ENCODE assay signal across 1 cellular context in the genomic region with DNA sequence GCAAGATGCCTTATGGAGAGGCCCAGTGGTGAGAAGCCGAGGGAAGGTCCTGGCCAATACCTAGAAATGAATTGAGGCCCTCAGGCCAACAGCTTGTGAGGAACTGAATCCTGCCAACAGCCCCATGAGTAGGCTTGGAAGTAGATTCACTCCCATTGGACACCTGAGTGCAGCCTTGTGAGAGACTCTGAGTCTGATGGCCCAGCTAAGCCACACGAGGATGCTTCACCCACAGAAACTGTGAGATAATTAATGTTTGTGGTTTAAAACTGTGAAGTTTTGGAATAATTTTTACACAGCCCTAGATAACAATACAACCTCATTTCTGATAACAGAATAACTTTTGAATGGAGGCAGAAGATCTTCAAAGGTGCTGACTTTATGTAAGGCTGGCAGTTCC.
TF ChIP-seq lines count a peak whose summit lies in the region.

No MANE protein-coding gene starts in this region.

TF ChIP-seq in GM12878, 131 proteins besides CTCF, POLR2A, EP300 and RAD21 (continued from another document):
- no peak for TF ChIP-seq USF2 (IDR thresholded peaks at IDR 0.05; ENCODE audit: borderline replicate concordance, low read depth, low read length)
- TF ChIP-seq, protein P1, sequence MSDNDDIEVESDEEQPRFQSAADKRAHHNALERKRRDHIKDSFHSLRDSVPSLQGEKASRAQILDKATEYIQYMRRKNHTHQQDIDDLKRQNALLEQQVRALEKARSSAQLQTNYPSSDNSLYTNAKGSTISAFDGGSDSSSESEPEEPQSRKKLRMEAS (IDR thresholded peaks at IDR 0.05; ENCODE audit: low read depth, low read length): no peak
- no peak for TF ChIP-seq SIN3A (IDR thresholded peaks at IDR 0.05; ENCODE audit: low read depth, low read length)
- no peak for TF ChIP-seq BACH1 (IDR thresholded peaks at IDR 0.05; ENCODE audit: borderline replicate concordance)
- TF ChIP-seq ZBTB33 (IDR thresholded peaks at IDR 0.05): no peak
- TF ChIP-seq HDAC6 (IDR thresholded peaks at IDR 0.05; ENCODE audit: unreplicated experiment): no peak
- no peak for TF ChIP-seq KAT2A (conservative IDR thresholded peaks at IDR 0.05; ENCODE audit: control insufficient read depth, low read depth, low read length)
- TF ChIP-seq RCOR1 (conservative IDR thresholded peaks at IDR 0.05; ENCODE audit: low read depth, low read length): no peak
- no peak for TF ChIP-seq IRF5 (IDR thresholded peaks at IDR 0.05; ENCODE audit: borderline replicate concordance)
- TF ChIP-seq ZNF24 (IDR thresholded peaks at IDR 0.05): no peak
- no peak for TF ChIP-seq MTA3 (IDR thresholded peaks at IDR 0.05; ENCODE audit: borderline replicate concordance, low read length)
- no peak for TF ChIP-seq KLF5 (IDR thresholded peaks at IDR 0.05; ENCODE audit: partially characterized antibody)
- no peak for TF ChIP-seq YY1 (IDR thresholded peaks at IDR 0.05; ENCODE audit: low read depth, low read length)
